ENCODE assay signal across 8 cellular contexts in the genomic region with DNA sequence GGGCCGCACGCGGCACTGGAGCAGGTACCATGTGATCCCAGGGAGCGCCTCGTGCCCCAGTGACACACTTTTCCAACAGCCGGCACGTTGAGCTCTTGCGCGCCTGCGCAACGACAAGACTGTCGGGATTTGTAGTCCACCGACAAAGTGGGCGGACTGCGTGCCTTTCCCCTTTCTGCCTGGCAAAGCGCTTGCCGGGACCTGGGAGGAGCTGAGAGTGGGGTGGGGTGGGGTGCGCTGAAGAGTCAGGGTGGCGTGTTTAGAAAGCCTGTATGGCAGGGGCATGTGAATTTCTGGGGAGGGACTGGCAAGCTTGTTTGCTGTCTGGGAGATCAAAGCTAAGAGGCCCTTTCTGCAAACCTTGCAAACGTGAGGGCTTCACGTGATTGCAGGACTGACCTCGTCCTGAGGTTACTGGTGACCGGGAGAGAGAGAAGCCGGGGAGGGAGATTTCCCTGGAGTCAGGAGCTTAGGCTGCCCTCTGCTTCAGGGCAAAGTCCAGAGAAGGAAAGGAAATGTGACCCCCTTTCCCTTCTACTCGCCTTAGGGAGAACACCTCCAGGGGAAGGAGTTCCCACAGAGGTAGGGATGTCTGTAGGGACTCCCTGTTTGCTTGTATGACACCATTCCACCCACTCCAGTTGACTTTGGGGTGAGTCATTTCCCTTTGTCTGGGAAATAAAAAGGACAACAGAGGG. TPM values are rescaled to one million over a fixed set of nuclear protein-coding genes. Genes with fewer than 3 reads are reported as not detected.
DNase-seq lines count a peak whose midpoint lies in the region; ATAC-seq and TF ChIP-seq lines count a peak whose summit lies in the region.

No MANE protein-coding gene starts in this region.

- ATAC-seq in GM19397 (IDR thresholded peaks at IDR 0.05; ENCODE audit: unreplicated experiment) (peak; percentile 32), omental fat pad (ENCODE audit: low FRiP score) (peak; percentile 65)

- peaks cover 83% of the 10 kb centered on the region for H3K4me1 ChIP-seq in suprapubic skin

- H3K4me3 ChIP-seq in AG09309 (ENCODE audit: control insufficient read depth, low read depth, low read length), result peak overlapping the region; percentile 93
- H3K4me3 ChIP-seq in SU-DHL-6 (ENCODE audit: insufficient read depth, low read length, poor library complexity, severe bottlenecking), result peak overlapping the region; percentile 64
- H3K4me3 ChIP-seq in suprapubic skin, result peak overlapping the region; percentile 61

- peak; percentile 95 for DNase-seq in AG09309 (ENCODE audit: low read depth)
- DNase-seq in NCI-H1436 (lab: John Stamatoyannopoulos, UW), result peak; percentile 96
- peak; percentile 73 for DNase-seq in activated naive CD8-positive, alpha-beta T cell treated with anti-CD3 and anti-CD28 coated beads, Interleukin-2, amount 50 U/mL, for 16 hours (ENCODE audit: low read depth, low spot score)
- peak; percentile 91 to 100 (median 98) for DNase-seq in head of caudate nucleus
- peak; percentile 93 for DNase-seq in omental fat pad (ENCODE audit: low spot score)
- peak; percentile 99 for DNase-seq in suprapubic skin (ENCODE audit: low spot score in 2 of 2)

- H3K27me3 ChIP-seq in SU-DHL-6 (ENCODE audit: low read length), result no peaks in the 10 kb centered on the region
- H3K27me3 ChIP-seq in suprapubic skin, result no peaks in the 10 kb centered on the region

- H3K9me3 ChIP-seq in SU-DHL-6 (ENCODE audit: insufficient read depth, low read length) (no peaks in the 10 kb centered on the region), suprapubic skin (no peaks in the 10 kb centered on the region)

- no peak for TF ChIP-seq CTCF in AG09309 (IDR thresholded peaks at IDR 0.05; ENCODE audit: control insufficient read depth, insufficient read depth, low read depth, low read length, missing control alignments)
- TF ChIP-seq CTCF in SU-DHL-6 (IDR thresholded peaks at IDR 0.05; ENCODE audit: insufficient read depth, low read length, poor library complexity, severe bottlenecking), result no peak
- TF ChIP-seq CTCF in omental fat pad (IDR thresholded peaks at IDR 0.05), result no peak
- TF ChIP-seq CTCF in suprapubic skin (IDR thresholded peaks at IDR 0.05), result no peak

- no peaks in the 10 kb centered on the region for H3F3A ChIP-seq in SU-DHL-6 (ENCODE audit: insufficient read depth)

- intact Hi-C loops in head of caudate nucleus (cut with DNase I), result no loop called here

- H4K20me1 ChIP-seq in SU-DHL-6 (ENCODE audit: low read depth, low read length), result no peaks in the 10 kb centered on the region

- H3K27ac ChIP-seq in SU-DHL-6 (ENCODE audit: low read depth, low read length) (no peak overlapping the region), suprapubic skin (peak overlapping the region; percentile 95)

- peak overlapping the region; percentile 63 for H3K9ac ChIP-seq in SU-DHL-6 (ENCODE audit: low read length)

- no peaks in the 10 kb centered on the region for H3K79me2 ChIP-seq in SU-DHL-6 (ENCODE audit: insufficient read depth, low read length)

- no peaks in the 10 kb centered on the region for H3K9me2 ChIP-seq in SU-DHL-6 (replicated peaks; ENCODE audit: insufficient read depth, low read length)

- TF ChIP-seq POLR2A in suprapubic skin (IDR thresholded peaks at IDR 0.05), result no peak

- peak overlapping the region; percentile 81 for H3K4me2 ChIP-seq in SU-DHL-6 (ENCODE audit: low read depth, low read length, poor library complexity, severe bottlenecking)

- no peak for TF ChIP-seq EP300 in suprapubic skin (IDR thresholded peaks at IDR 0.05)

- WGBS in suprapubic skin, result 1% methylated on average over 23 of the region's 25 CpGs

- H3K36me3 ChIP-seq in SU-DHL-6 (ENCODE audit: low read length), result no peaks in the 10 kb centered on the region
- H3K36me3 ChIP-seq in suprapubic skin, result peaks cover 9% of the 10 kb centered on the region

- peak overlapping the region; percentile 46 for H2AFZ ChIP-seq in SU-DHL-6 (ENCODE audit: low read depth, low read length, severe bottlenecking)

RNA-seq across cellular contexts. Expression of a gene that starts 0.4 kb away (rescaled TPM):
- total RNA-seq in omental fat pad (1 to 10 TPM; 3.1 to 9.3 (median 7.0) TPM), suprapubic skin (100 to 1,000 TPM in 2 of 4 donors, 10 to 100 TPM in 2; 62.1 to 184 (median 96.0) TPM)

RNA-seq across cellular contexts. Expression of a gene that starts 21.0 kb away (rescaled TPM):
- total RNA-seq in omental fat pad (100 to 1,000 TPM in 1 of 4 donors, 10 to 100 TPM in 3; 50.2 to 139 (median 61.9) TPM), suprapubic skin (100 to 1,000 TPM in 1 of 4 donors, 10 to 100 TPM in 3; 69.3 to 166 (median 86.9) TPM)

RNA-seq across cellular contexts. Expression of a gene that starts 38.1 kb away (rescaled TPM):
- 10 to 100 TPM; 35.7 to 87.2 (median 55.2) TPM for total RNA-seq in omental fat pad
- 10 to 100 TPM; 32.6 to 69.9 (median 48.9) TPM for total RNA-seq in suprapubic skin

RNA-seq across cellular contexts. Expression of a gene that starts 39.5 kb away (rescaled TPM):
- 10 to 100 TPM; 36.6 to 77.6 (median 51.1) TPM for total RNA-seq in omental fat pad
- 10 to 100 TPM; 42.9 to 92.5 (median 61.2) TPM for total RNA-seq in suprapubic skin

RNA-seq across cellular contexts. Expression of a gene that starts 46.6 kb away (rescaled TPM):
- total RNA-seq in omental fat pad (10 to 100 TPM; 40.0 to 53.6 (median 49.2) TPM), suprapubic skin (100 to 1,000 TPM in 1 of 4 donors, 10 to 100 TPM in 3; 67.4 to 198 (median 80.3) TPM)

Comparison
In these comparisons a context has a peak if more than half of its experiments do, and no peak if none do; other contexts are left out.
1. RNA of a gene that starts 0.4 kb away (total RNA-seq): 62.1 to 184 TPM in suprapubic skin; 3.1 to 9.3 TPM in omental fat pad; every median in the first group is over 4 times any median in the second.
2. Peak in every context shown above with its lines, with median percentiles within 50 percentile points of each other: DNase-seq and H3K4me3 ChIP-seq.